ENCODE assay signal across 16 cellular contexts in genomic region chr4:859496-859895, GRCh38. TPM values are rescaled to one million over a fixed set of nuclear protein-coding genes. Genes with fewer than 3 reads are reported as not detected.
"Had no signal": no experiment of that assay in that cellular context is flagged by ENCODE, and none has a peak within 500 bp of the region (broad histone marks: within the 10 kb centered on the region; RNA-seq: fewer than 3 reads in every experiment).

No MANE protein-coding gene starts in this region.

- H3K4me3 Mint-ChIP-seq: naive B cell, nephron, type B pancreatic cell had no signal

- ATAC-seq: heart left ventricle, left lung had no signal

- H3K9me3 ChIP-seq: left lung, ovary, uterus had no signal

- H3K27me3 Mint-ChIP-seq: naive B cell, type B pancreatic cell had no signal

- H3K4me3 ChIP-seq: coronary artery, heart left ventricle, left lung, ovary, uterus had no signal

- H3K27ac Mint-ChIP-seq: naive B cell, nephron, type B pancreatic cell had no signal

- H3K27ac ChIP-seq: coronary artery, heart left ventricle, left lung, ovary, uterus had no signal

- DNase-seq: effector CD8-positive, alpha-beta T cell; foreskin melanocyte; hypothalamus; mesendoderm; naive B cell; ovary; small intestine; stimulated activated CD4-positive, alpha-beta T cell treated with anti-CD3 and anti-CD28 coated beads, Interleukin-2, amount 100 ng/mL, for 48 hours; stimulated activated naive CD4-positive, alpha-beta T cell treated with Interleukin-2 at 50 U/mL for 16 hours; uterus had no signal

- H3K4me1 ChIP-seq: heart left ventricle, left lung, uterus had no signal

- H3K36me3 ChIP-seq: ovary, uterus had no signal

- H3K27me3 ChIP-seq: heart left ventricle, left lung, ovary, uterus had no signal

RNA-seq across cellular contexts. Expression of gene CPLX1, which starts 33.6 kb away (rescaled TPM):
- total RNA-seq: lung microvascular endothelial cell had no signal
